Comparison of ENCODE assay signal across 1 cellular context in genomic region chr13:70107498-70108271, GRCh38.
TF ChIP-seq lines count a peak whose summit lies in the region.

TSS of gene ATXN8OS (plus strand) at chr13:70107826.

TF ChIP-seq in SK-N-SH, 30 proteins besides CTCF, POLR2A, EP300 and RAD21 (continued from another document):
- no peak for TF ChIP-seq YY1 (IDR thresholded peaks at IDR 0.05; ENCODE audit: low read depth)
- no peak for TF ChIP-seq RFX5 (IDR thresholded peaks at IDR 0.05; ENCODE audit: low read length)
- no peak for TF ChIP-seq EZH2phosphoT487 (IDR thresholded peaks at IDR 0.05; ENCODE audit: borderline replicate concordance, low read depth)
- no peak for TF ChIP-seq CHD2 (IDR thresholded peaks at IDR 0.05; ENCODE audit: low read length, partially characterized antibody)
- no peak for TF ChIP-seq RXRA (IDR thresholded peaks at IDR 0.05; ENCODE audit: borderline replicate concordance, low read depth)
TF ChIP-seq in SK-N-SH: peak in this region for 0.
